Comparison of ENCODE assay signal across 8 cellular contexts in the genomic region with DNA sequence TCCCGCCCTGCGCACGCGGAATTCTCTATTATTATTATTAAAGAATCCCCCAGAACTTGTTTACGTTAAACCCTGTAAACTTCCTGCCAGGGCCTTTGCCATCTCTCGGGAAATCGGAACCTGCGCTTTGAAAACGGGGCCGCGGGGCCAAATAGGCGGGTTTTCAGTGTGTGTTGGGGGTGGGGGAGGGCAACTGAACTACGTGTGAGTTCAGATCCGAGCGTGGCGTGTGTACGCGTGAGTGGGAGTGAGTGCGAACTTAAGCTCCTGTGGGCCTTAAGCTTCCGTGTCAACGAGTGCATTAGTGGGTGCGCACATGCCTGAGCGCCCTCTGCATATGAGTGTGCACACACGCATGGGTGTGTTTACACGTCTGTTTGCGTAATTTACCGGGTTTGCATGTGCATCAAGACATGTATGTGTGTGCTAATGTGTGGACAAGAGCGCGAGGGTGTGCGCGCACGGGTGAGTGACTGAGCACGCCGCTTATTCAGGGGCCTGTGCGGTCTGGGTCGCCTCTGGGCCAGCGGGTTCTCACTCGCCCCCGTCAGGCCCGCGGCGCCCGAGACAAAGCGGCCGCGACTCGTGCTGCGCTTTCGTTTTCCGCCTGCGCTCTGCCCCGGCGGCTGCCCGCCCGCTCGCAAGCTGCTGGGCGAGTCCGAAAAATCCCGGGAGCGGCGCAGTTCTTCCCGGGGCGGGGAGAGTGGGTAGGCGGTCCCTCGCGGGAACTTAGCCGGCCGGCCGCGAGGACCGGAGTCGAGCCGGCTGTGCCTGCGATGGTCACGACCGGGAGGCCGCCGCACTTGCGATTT. TPM values are rescaled to one million over a fixed set of nuclear protein-coding genes. Genes with fewer than 3 reads are reported as not detected.
DNase-seq lines count a peak whose midpoint lies in the region; ATAC-seq and TF ChIP-seq lines count a peak whose summit lies in the region.

No MANE protein-coding gene starts in this region.

- H3K4me1 ChIP-seq in ectodermal cell (ENCODE audit: control insufficient read depth, insufficient read depth, low read length) (peaks cover 18% of the 10 kb centered on the region), mucosa of rectum (ENCODE audit: control insufficient read depth in 2 of 2, insufficient read depth in 2 of 2, low read length in 2 of 2) (peaks cover 4 to 12% of the 10 kb centered on the region in 2 donors)

- H3K9me3 ChIP-seq in ectodermal cell (ENCODE audit: control insufficient read depth, low read length) (no peaks in the 10 kb centered on the region), mucosa of rectum (ENCODE audit: control insufficient read depth in 2 of 2, low read length in 2 of 2) (no peaks in the 10 kb centered on the region)

- H3K27me3 ChIP-seq in ectodermal cell (ENCODE audit: control insufficient read depth, insufficient read depth, low read length, poor library complexity, severe bottlenecking) (peaks cover 100% of the 10 kb centered on the region), mucosa of rectum (ENCODE audit: control insufficient read depth in 2 of 2, insufficient read depth in 2 of 2, low read length in 2 of 2) (peaks cover 38 to 62% of the 10 kb centered on the region in 2 donors)

- H3K36me3 ChIP-seq in ectodermal cell (ENCODE audit: control insufficient read depth, insufficient read depth, low read length) (no peaks in the 10 kb centered on the region), mucosa of rectum (ENCODE audit: control insufficient read depth in 2 of 2, insufficient read depth in 2 of 2, low read length in 2 of 2) (no peaks in the 10 kb centered on the region)

- TF ChIP-seq CTCF in GM13976 (IDR thresholded peaks at IDR 0.05; ENCODE audit: borderline replicate concordance, control extremely low read depth, extremely low read depth, insufficient read depth, missing control alignments), result no peak

- 1% methylated on average over 79 of the region's 79 CpGs for WGBS in ectodermal cell, 2 experiments

- peak overlapping the region; percentile 72 to 76 for H3K9ac ChIP-seq in mucosa of rectum (ENCODE audit: low read depth in 1 of 2, low read length in 2 of 2)

- H3K4me3 ChIP-seq in ectodermal cell (ENCODE audit: insufficient read depth, low read depth, low read length), result peak overlapping the region; percentile 21
- peak overlapping the region; percentile 74 to 79 for H3K4me3 ChIP-seq in mucosa of rectum (ENCODE audit: low read length in 2 of 2)

- ATAC-seq in GM19452 (IDR thresholded peaks at IDR 0.05; ENCODE audit: unreplicated experiment) (no peak), GM21526 (IDR thresholded peaks at IDR 0.05; ENCODE audit: low FRiP score, unreplicated experiment) (no peak), HG03571 (IDR thresholded peaks at IDR 0.05; ENCODE audit: unreplicated experiment) (no peak)

- H3K27ac ChIP-seq in ectodermal cell (ENCODE audit: insufficient read depth, low read depth, low read length, poor library complexity, severe bottlenecking) (no peak overlapping the region), mucosa of rectum (ENCODE audit: low read depth in 2 of 2, low read length in 2 of 2) (peak overlapping the region; percentile 88 to 93)

- peak; percentile 67 for DNase-seq in GM13976 (ENCODE audit: low spot score)
- no peak for DNase-seq in KG1 (lab: John Stamatoyannopoulos, UW)

- in situ Hi-C loops in GM13976 (cut with MboI; ENCODE audit: low sequenced_read_pairs, unreplicated experiment), result loop anchor here (25.0 kb wide), 3 partner anchors 172 to 697 kb away; no protein-coding TSS in a partner anchor

TF ChIP-seq in PFSK-1, 5 proteins besides CTCF, POLR2A, EP300 and RAD21:
- TF ChIP-seq SIN3A (IDR thresholded peaks at IDR 0.05; ENCODE audit: borderline replicate concordance, insufficient read depth, low read length) (peak; percentile 8; the same call in 1 of the 2 replicates), FOXP2 (optimal IDR thresholded peaks at IDR 0.05; ENCODE audit: borderline replicate concordance, extremely low read depth, extremely low read length, insufficient read depth) (no peak), TAF1 (IDR thresholded peaks at IDR 0.05; ENCODE audit: borderline replicate concordance, insufficient read depth, low read length) (no peak), POLR2AphosphoS5 (IDR thresholded peaks at IDR 0.05; ENCODE audit: low read depth, low read length) (no peak)
- TF ChIP-seq, protein P1, sequence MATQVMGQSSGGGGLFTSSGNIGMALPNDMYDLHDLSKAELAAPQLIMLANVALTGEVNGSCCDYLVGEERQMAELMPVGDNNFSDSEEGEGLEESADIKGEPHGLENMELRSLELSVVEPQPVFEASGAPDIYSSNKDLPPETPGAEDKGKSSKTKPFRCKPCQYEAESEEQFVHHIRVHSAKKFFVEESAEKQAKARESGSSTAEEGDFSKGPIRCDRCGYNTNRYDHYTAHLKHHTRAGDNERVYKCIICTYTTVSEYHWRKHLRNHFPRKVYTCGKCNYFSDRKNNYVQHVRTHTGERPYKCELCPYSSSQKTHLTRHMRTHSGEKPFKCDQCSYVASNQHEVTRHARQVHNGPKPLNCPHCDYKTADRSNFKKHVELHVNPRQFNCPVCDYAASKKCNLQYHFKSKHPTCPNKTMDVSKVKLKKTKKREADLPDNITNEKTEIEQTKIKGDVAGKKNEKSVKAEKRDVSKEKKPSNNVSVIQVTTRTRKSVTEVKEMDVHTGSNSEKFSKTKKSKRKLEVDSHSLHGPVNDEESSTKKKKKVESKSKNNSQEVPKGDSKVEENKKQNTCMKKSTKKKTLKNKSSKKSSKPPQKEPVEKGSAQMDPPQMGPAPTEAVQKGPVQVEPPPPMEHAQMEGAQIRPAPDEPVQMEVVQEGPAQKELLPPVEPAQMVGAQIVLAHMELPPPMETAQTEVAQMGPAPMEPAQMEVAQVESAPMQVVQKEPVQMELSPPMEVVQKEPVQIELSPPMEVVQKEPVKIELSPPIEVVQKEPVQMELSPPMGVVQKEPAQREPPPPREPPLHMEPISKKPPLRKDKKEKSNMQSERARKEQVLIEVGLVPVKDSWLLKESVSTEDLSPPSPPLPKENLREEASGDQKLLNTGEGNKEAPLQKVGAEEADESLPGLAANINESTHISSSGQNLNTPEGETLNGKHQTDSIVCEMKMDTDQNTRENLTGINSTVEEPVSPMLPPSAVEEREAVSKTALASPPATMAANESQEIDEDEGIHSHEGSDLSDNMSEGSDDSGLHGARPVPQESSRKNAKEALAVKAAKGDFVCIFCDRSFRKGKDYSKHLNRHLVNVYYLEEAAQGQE (IDR thresholded peaks at IDR 0.05; ENCODE audit: insufficient read depth in 1 of 2, low read depth in 2 of 2, low read length in 2 of 2), result no peak

RNA-seq across cellular contexts. Expression of a gene that starts 1.2 kb away (rescaled TPM):
- polyA plus RNA-seq in PFSK-1 (2012; ENCODE audit: insufficient read length, low read depth), result 12.6 TPM
- polyA plus RNA-seq in ectodermal cell (2013, experiment 1 of 4), result 0.22 TPM
- polyA plus RNA-seq in ectodermal cell (2013, experiment 2 of 4), result 0.14 TPM
- 0.27 TPM for polyA plus RNA-seq in ectodermal cell (2013, experiment 3 of 4)
- polyA plus RNA-seq in ectodermal cell (2013, experiment 4 of 4), result 0.12 TPM

RNA-seq across cellular contexts. Expression of a gene that starts 45.9 kb away (rescaled TPM):
- 10.6 TPM for polyA plus RNA-seq in PFSK-1 (2012; ENCODE audit: insufficient read length, low read depth)
- 32.3 TPM for polyA plus RNA-seq in ectodermal cell (2013, experiment 1 of 4)
- 26.2 TPM for polyA plus RNA-seq in ectodermal cell (2013, experiment 2 of 4)
- polyA plus RNA-seq in ectodermal cell (2013, experiment 3 of 4), result 20.6 TPM
- polyA plus RNA-seq in ectodermal cell (2013, experiment 4 of 4), result 23.4 TPM

RNA-seq across cellular contexts. Expression of a gene that starts 57.5 kb away (rescaled TPM):
- polyA plus RNA-seq in PFSK-1 (2012; ENCODE audit: insufficient read length, low read depth), result 20.8 TPM
- polyA plus RNA-seq in ectodermal cell (2013, experiment 1 of 4), result 5.3 TPM
- polyA plus RNA-seq in ectodermal cell (2013, experiment 2 of 4), result 6.9 TPM
- 4.0 TPM for polyA plus RNA-seq in ectodermal cell (2013, experiment 3 of 4)
- polyA plus RNA-seq in ectodermal cell (2013, experiment 4 of 4), result 3.2 TPM
